12 cellular contexts compared by ENCODE assay signal in genomic region chr9:14311940-14312572, GRCh38. TPM values are rescaled to one million over a fixed set of nuclear protein-coding genes. Genes with fewer than 3 reads are reported as not detected.
DNase-seq lines count a peak whose midpoint lies in the region; ATAC-seq, FAIRE-seq and TF ChIP-seq lines count a peak whose summit lies in the region.
"Had no signal": no experiment of that assay in that cellular context is flagged by ENCODE, and none has a peak within 500 bp of the region (broad histone marks: within the 10 kb centered on the region; RNA-seq: fewer than 3 reads in every experiment).

No MANE protein-coding gene starts in this region.

- peak; percentile 27 for DNase-seq in bronchial epithelial cell (ENCODE audit: low read depth)
- DNase-seq in left lung: no peak
- DNase-seq in activated CD4-positive, alpha-beta T cell treated with anti-CD3 and anti-CD28 coated beads, Interleukin-2, amount 50 U/mL, for 48 hours: no peak
- no peak for DNase-seq in stimulated activated naive CD8-positive, alpha-beta T cell treated with anti-CD3 and anti-CD28 coated beads, Interleukin-15, Interleukin-2, amounts not matched to agents 100 U/mL and 50 U/mL, for 24 hours
- DNase-seq: naive thymus-derived CD4-positive, alpha-beta T cell; NCI-H1105 treated with DMSO at 0.1 percent for 48 hours; T-helper 2 cell had no signal

- H3K9me3 ChIP-seq in HUES64 (ENCODE audit: insufficient read depth, low read depth, low read length): no peaks in the 10 kb centered on the region
- no peaks in the 10 kb centered on the region for H3K9me3 ChIP-seq in left lung
- no peaks in the 10 kb centered on the region for H3K9me3 ChIP-seq in stomach smooth muscle (ENCODE audit: control insufficient read depth in 2 of 2, low read length in 2 of 2)

- peaks cover 29% of the 10 kb centered on the region for H3K4me1 ChIP-seq in HUES64 (ENCODE audit: insufficient read depth, low read length)
- peaks cover 5 to 20% of the 10 kb centered on the region in 2 donors for H3K4me1 ChIP-seq in left lung
- peaks cover 17% of the 10 kb centered on the region for H3K4me1 ChIP-seq in stomach smooth muscle (ENCODE audit: control insufficient read depth, insufficient read depth, low read length)

- H3K4me3 ChIP-seq in HUES64 (ENCODE audit: low read length) (peak overlapping the region; percentile 63), bronchial epithelial cell (ENCODE audit: low read depth, low read length) (peak overlapping the region; percentile 83), left lung (peak overlapping the region; percentile 57 to 64), stomach smooth muscle (ENCODE audit: low read length in 2 of 2) (peak overlapping the region; percentile 95 to 99)

- no peak for FAIRE-seq in bronchial epithelial cell (lab: Jason Lieb, UNC)

- intact Hi-C loops in left lung (cut with DNase I): no loop called here

- peaks cover 49% of the 10 kb centered on the region for H3K27me3 ChIP-seq in HUES64 (ENCODE audit: insufficient read depth, low read length)
- H3K27me3 ChIP-seq in bronchial epithelial cell (ENCODE audit: control insufficient read depth, insufficient read depth, low read length): no peaks in the 10 kb centered on the region
- peaks cover 0 to 63% of the 10 kb centered on the region in 2 donors for H3K27me3 ChIP-seq in left lung
- no peaks in the 10 kb centered on the region for H3K27me3 ChIP-seq in stomach smooth muscle (ENCODE audit: control insufficient read depth in 1 of 2, insufficient read depth in 2 of 2, low read length in 2 of 2)

- no peaks in the 10 kb centered on the region for H3K36me3 ChIP-seq in HUES64 (ENCODE audit: insufficient read depth, low read length)
- peaks cover 3% of the 10 kb centered on the region for H3K36me3 ChIP-seq in bronchial epithelial cell (ENCODE audit: control insufficient read depth, insufficient read depth, low read length)
- no peaks in the 10 kb centered on the region for H3K36me3 ChIP-seq in left lung
- H3K36me3 ChIP-seq in stomach smooth muscle (ENCODE audit: control insufficient read depth in 2 of 2, insufficient read depth in 2 of 2, low read length in 2 of 2): peaks cover 0 to 2% of the 10 kb centered on the region in 2 donors

- H3K9ac ChIP-seq in HUES64 (ENCODE audit: low read depth, low read length) (peak overlapping the region; percentile 56; the same call in 1 of the 2 replicates), stomach smooth muscle (ENCODE audit: low read length in 2 of 2) (peak overlapping the region; percentile 85 to 88)

- H3K27ac ChIP-seq in HUES64 (ENCODE audit: low read depth, low read length) (no peak overlapping the region), left lung (peak overlapping the region; percentile 92 to 96), stomach smooth muscle (ENCODE audit: low read length) (peak overlapping the region; percentile 67)

- ATAC-seq in left lung: no peak
- ATAC-seq in GM18868 (IDR thresholded peaks at IDR 0.05; ENCODE audit: unreplicated experiment): no peak
- no peak for ATAC-seq in HG02938 (IDR thresholded peaks at IDR 0.05; ENCODE audit: unreplicated experiment)
- no peak for ATAC-seq in stimulated activated naive CD8-positive, alpha-beta T cell treated with anti-CD3 and anti-CD28 coated beads, Interleukin-15, Interleukin-2, amounts not matched to agents 100 U/mL and 50 U/mL, for 24 hours
- ATAC-seq: activated naive CD4-positive, alpha-beta T cell treated with anti-CD3 and anti-CD28 coated beads, Interleukin-2, amount 50 U/mL, for 72 hours; naive thymus-derived CD4-positive, alpha-beta T cell had no signal

- 16% methylated on average over 4 of the region's 6 CpGs for WGBS in HUES64

- TF ChIP-seq CTCF in bronchial epithelial cell (IDR thresholded peaks at IDR 0.05; ENCODE audit: insufficient read depth, low read length, severe bottlenecking) (no peak), left lung (IDR thresholded peaks at IDR 0.05) (no peak)

RNA-seq across cellular contexts. Expression of gene NFIB, which starts 1.9 kb away (rescaled TPM):
- 1.9 TPM for polyA plus RNA-seq in HUES64 (2013, experiment 1 of 2)
- polyA plus RNA-seq in HUES64 (2013, experiment 2 of 2): 2.5 TPM
- total RNA-seq in bronchial epithelial cell (11.6 and 11.9 TPM in 2 replicates), left lung (10 to 100 TPM; 88.8 to 97.9 TPM)
- total RNA-seq: activated naive CD4-positive, alpha-beta T cell treated with anti-CD3 and anti-CD28 coated beads, Interleukin-2, amount 50 U/mL, for 72 hours had no signal
- polyA plus RNA-seq: naive thymus-derived CD4-positive, alpha-beta T cell had no signal
